In genomic region chr12:40117818-40118217, GRCh38 we compare ENCODE assay signal across 14 cellular contexts. TPM values are rescaled to one million over a fixed set of nuclear protein-coding genes. Genes with fewer than 3 reads are reported as not detected.
DNase-seq lines count a peak whose midpoint lies in the region; ATAC-seq and TF ChIP-seq lines count a peak whose summit lies in the region.
"Had no signal": no experiment of that assay in that cellular context is flagged by ENCODE, and none has a peak within 500 bp of the region (broad histone marks: within the 10 kb centered on the region; RNA-seq: fewer than 3 reads in every experiment).

No MANE protein-coding gene starts in this region.

- peaks cover 0 to 4% of the 10 kb centered on the region in 2 donors for H3K36me3 Mint-ChIP-seq in activated T-cell treated with anti-CD3 and anti-CD28 coated beads, Interleukin-2, amount 50 U/mL, for 72 hours (ENCODE audit: insufficient read depth in 2 of 2)
- H3K36me3 Mint-ChIP-seq in stimulated activated naive B cell treated with anti-CD40 and anti-IgM and Interleukin-4, amounts not matched to agents 10 μg/mL and 1 μg/mL and 100 μg/mL, for 72 hours, result peaks cover 0 to 3% of the 10 kb centered on the region in 2 donors
- H3K36me3 Mint-ChIP-seq in MCF 10A (ENCODE audit: insufficient read depth, unreplicated experiment), result no peaks in the 10 kb centered on the region

- intact Hi-C loops in MCF 10A (cut with micrococcal nuclease), result no loop called here

- DNase-seq in activated T-cell treated with anti-CD3 and anti-CD28 coated beads, Interleukin-2, amount 50 U/mL, for 72 hours, result no peak
- DNase-seq in activated T-cell treated with anti-CD3 and anti-CD28 coated beads, Interleukin-2, amount 50 U/mL, for 48 hours, result no peak
- no peak for DNase-seq in stimulated activated naive B cell treated with anti-CD40 and anti-IgM and Interleukin-4, amounts not matched to agents 10 μg/mL and 1 μg/mL and 100 μg/mL, for 72 hours
- DNase-seq in MCF 10A (ENCODE audit: unreplicated experiment), result no peak
- DNase-seq in HCEC 1CT, result no peak
- no peak for DNase-seq in SW 1271 (lab: John Stamatoyannopoulos, UW)
- DNase-seq: activated naive CD4-positive, alpha-beta T cell; foreskin melanocyte; posterior cingulate gyrus; upper lobe of left lung had no signal

- peaks cover 60% of the 10 kb centered on the region for H3K27me3 Mint-ChIP-seq in activated T-cell treated with anti-CD3 and anti-CD28 coated beads, Interleukin-2, amount 50 U/mL, for 72 hours (ENCODE audit: low read depth)
- H3K27me3 Mint-ChIP-seq in stimulated activated naive B cell treated with anti-CD40 and anti-IgM and Interleukin-4, amounts not matched to agents 10 μg/mL and 1 μg/mL and 100 μg/mL, for 72 hours, result peaks cover 0 to 5% of the 10 kb centered on the region in 2 donors
- no peaks in the 10 kb centered on the region for H3K27me3 Mint-ChIP-seq in MCF 10A (ENCODE audit: insufficient read depth, unreplicated experiment)

- peak overlapping the region; percentile 47 for H3K27ac Mint-ChIP-seq in activated T-cell treated with anti-CD3 and anti-CD28 coated beads, Interleukin-2, amount 50 U/mL, for 72 hours
- no peak overlapping the region for H3K27ac Mint-ChIP-seq in stimulated activated naive B cell treated with anti-CD40 and anti-IgM and Interleukin-4, amounts not matched to agents 10 μg/mL and 1 μg/mL and 100 μg/mL, for 72 hours
- H3K27ac Mint-ChIP-seq in MCF 10A (ENCODE audit: low read depth, unreplicated experiment), result no peak overlapping the region

- H3K4me1 Mint-ChIP-seq in activated T-cell treated with anti-CD3 and anti-CD28 coated beads, Interleukin-2, amount 50 U/mL, for 72 hours (ENCODE audit: low read depth), result peaks cover 14% of the 10 kb centered on the region
- peaks cover 3 to 7% of the 10 kb centered on the region in 2 donors for H3K4me1 Mint-ChIP-seq in stimulated activated naive B cell treated with anti-CD40 and anti-IgM and Interleukin-4, amounts not matched to agents 10 μg/mL and 1 μg/mL and 100 μg/mL, for 72 hours
- no peaks in the 10 kb centered on the region for H3K4me1 Mint-ChIP-seq in MCF 10A (ENCODE audit: insufficient read depth, unreplicated experiment)

- H3K4me3 Mint-ChIP-seq in activated T-cell treated with anti-CD3 and anti-CD28 coated beads, Interleukin-2, amount 50 U/mL, for 72 hours, result peak overlapping the region in 1 of 2 donors; percentile 59
- no peak overlapping the region for H3K4me3 Mint-ChIP-seq in stimulated activated naive B cell treated with anti-CD40 and anti-IgM and Interleukin-4, amounts not matched to agents 10 μg/mL and 1 μg/mL and 100 μg/mL, for 72 hours
- no peak overlapping the region for H3K4me3 Mint-ChIP-seq in MCF 10A (ENCODE audit: unreplicated experiment)

- CTCF ChIA-PET in MCF 10A (lab: Yijun Ruan, JAX), result interaction anchor here (0.5 to 4.6 kb wide), 4 partner anchors 10 to 107 kb away, joined by 3 to 55 read pairs (median 4); no protein-coding TSS in a partner anchor

- POLR2A ChIA-PET in MCF 10A (lab: Yijun Ruan, JAX), result interaction anchor here (0.9 to 1.5 kb wide), 2 partner anchors 10 to 11 kb away, joined by 4 to 7 read pairs; partner anchors contain the start of gene SLC2A13

- no TSS peak for BruUV-seq in MCF 10A (replicated peaks; lab: Mats Ljungman, UMichigan)

- no peaks in the 10 kb centered on the region for H3K9me3 Mint-ChIP-seq in activated T-cell treated with anti-CD3 and anti-CD28 coated beads, Interleukin-2, amount 50 U/mL, for 72 hours
- H3K9me3 Mint-ChIP-seq in stimulated activated naive B cell treated with anti-CD40 and anti-IgM and Interleukin-4, amounts not matched to agents 10 μg/mL and 1 μg/mL and 100 μg/mL, for 72 hours, result peaks cover 7 to 8% of the 10 kb centered on the region in 2 donors
- no peaks in the 10 kb centered on the region for H3K9me3 Mint-ChIP-seq in MCF 10A (ENCODE audit: unreplicated experiment)

- no peak for TF ChIP-seq CTCF in MCF 10A (IDR thresholded peaks at IDR 0.05; ENCODE audit: unreplicated experiment)

- ATAC-seq in activated T-cell treated with anti-CD3 and anti-CD28 coated beads, Interleukin-2, amount 50 U/mL, for 72 hours (replicated peaks in 1 of 2), result peak; percentile 47 to 49
- ATAC-seq in GM21619 (IDR thresholded peaks at IDR 0.05; ENCODE audit: unreplicated experiment), result peak; percentile 95
- peak; percentile 79 for ATAC-seq in HG03139 (IDR thresholded peaks at IDR 0.05; ENCODE audit: unreplicated experiment)
- peak; percentile 65 to 74 for ATAC-seq in stimulated activated naive B cell treated with anti-CD40 and anti-IgM and Interleukin-4, amounts not matched to agents 10 μg/mL and 1 μg/mL and 100 μg/mL, for 72 hours (replicated peaks)
- ATAC-seq: HCT116, Panc1 had no signal

RNA-seq across cellular contexts. Expression of gene SLC2A13, which starts 11.9 kb away (rescaled TPM):
- 1 to 10 TPM; 3.0 to 5.8 TPM for total RNA-seq in activated T-cell treated with anti-CD3 and anti-CD28 coated beads, Interleukin-2, amount 50 U/mL, for 72 hours
- 1.7 and 2.0 TPM in 2 replicates for total RNA-seq in MCF 10A (2022)
